8 cellular contexts compared by ENCODE assay signal in the genomic region with DNA sequence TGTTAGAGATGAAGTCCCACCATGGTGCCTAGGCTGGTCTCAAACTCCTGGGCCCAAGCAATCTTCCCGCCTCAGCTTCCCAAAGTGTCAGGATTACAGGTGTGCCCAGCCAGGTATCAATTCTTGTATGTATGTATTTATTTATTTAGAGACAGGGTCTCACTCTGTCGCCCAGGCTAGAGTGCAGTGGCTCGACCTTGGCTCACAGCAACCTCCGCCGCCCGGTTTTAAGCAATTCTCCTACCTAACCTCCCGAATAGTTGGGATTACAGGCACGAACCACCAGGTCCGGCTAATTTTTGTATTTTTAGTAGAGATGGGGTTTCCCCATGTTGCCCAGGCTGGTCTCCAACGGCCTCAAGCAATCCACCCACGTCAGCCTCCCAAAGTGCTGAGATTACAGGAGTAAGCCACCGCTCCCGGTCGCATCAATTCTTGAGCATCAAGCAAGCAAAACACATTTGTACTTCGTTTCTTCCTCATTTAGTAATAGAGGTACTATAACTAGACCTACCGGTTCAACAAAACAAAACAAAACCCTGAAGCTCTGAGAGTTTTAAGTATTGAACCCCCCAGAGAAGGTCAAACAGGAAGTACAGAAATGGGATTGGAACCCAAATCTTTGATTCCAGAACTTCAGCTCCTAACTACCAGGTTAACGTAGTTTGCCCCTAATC. TPM values are rescaled to one million over a fixed set of nuclear protein-coding genes. Genes with fewer than 3 reads are reported as not detected.
A peak's percentile ranks its signal among the peaks of the same experiment; 100 is the strongest.
DNase-seq lines count a peak whose midpoint lies in the region; ATAC-seq and TF ChIP-seq lines count a peak whose summit lies in the region.

No MANE protein-coding gene starts in this region.

- no peaks in the 10 kb centered on the region for H3K27me3 ChIP-seq in psoas muscle (ENCODE audit: insufficient read depth in 3 of 3, low read length in 2 of 3)

- 43 to 57% (median 56%) methylated on average over 17 of the region's 17 CpGs for WGBS in psoas muscle, 3 donors

- H3K9me3 ChIP-seq in T-helper 17 cell (ENCODE audit: control insufficient read depth, low read length, poor library complexity, severe bottlenecking): no peaks in the 10 kb centered on the region
- H3K9me3 ChIP-seq in psoas muscle: no peaks in the 10 kb centered on the region

- H3K4me1 Mint-ChIP-seq in T-helper 17 cell: peaks cover 26% of the 10 kb centered on the region

- H3K4me3 ChIP-seq in HFF-Myc (replicated peaks; ENCODE audit: low read depth, low read length): peak overlapping the region; percentile 46
- peak overlapping the region; percentile 53 for H3K4me3 ChIP-seq in fibroblast of mammary gland (ENCODE audit: control insufficient read depth, low read depth, low read length)
- H3K4me3 ChIP-seq in psoas muscle: peak overlapping the region; percentile 77

- ATAC-seq in T-helper 17 cell (no peak), psoas muscle (peak in 1 of 4 donors; percentile 8), GM21367 (IDR thresholded peaks at IDR 0.05; ENCODE audit: unreplicated experiment) (no peak), HG02642 (IDR thresholded peaks at IDR 0.05; ENCODE audit: poor library complexity, unreplicated experiment) (no peak)

- TF ChIP-seq CTCF in HFF-Myc (IDR thresholded peaks at IDR 0.05; ENCODE audit: low read depth, low read length, missing control alignments) (no peak), fibroblast of mammary gland (conservative IDR thresholded peaks at IDR 0.05; ENCODE audit: control insufficient read depth, insufficient read depth, low read depth, low read length) (no peak), psoas muscle (IDR thresholded peaks at IDR 0.05) (no peak)

- peak overlapping the region; percentile 78 for H3K27ac ChIP-seq in psoas muscle

- H3K4me3 Mint-ChIP-seq in T-helper 17 cell: peak overlapping the region; percentile 91

- H3K36me3 Mint-ChIP-seq in T-helper 17 cell (ENCODE audit: low read depth): no peaks in the 10 kb centered on the region

- H3K27me3 Mint-ChIP-seq in T-helper 17 cell: no peaks in the 10 kb centered on the region

- peak overlapping the region; percentile 80 for H3K27ac Mint-ChIP-seq in T-helper 17 cell

- peaks cover 19% of the 10 kb centered on the region for H3K4me1 ChIP-seq in psoas muscle

- DNase-seq in DMS114 treated with DMSO at 0.1 percent for 48 hours (lab: John Stamatoyannopoulos, UW; ENCODE audit: unreplicated experiment): peak; percentile 36
- DNase-seq in HFF-Myc (ENCODE audit: extremely low read depth, low read depth): no peak
- DNase-seq in T-helper 17 cell: no peak
- peak; percentile 45 for DNase-seq in fibroblast of mammary gland (ENCODE audit: low read depth)
- no peak for DNase-seq in psoas muscle
- DNase-seq in NCI-H748 treated with DMSO at 0.1 percent for 48 hours (lab: John Stamatoyannopoulos, UW): no peak

- H3K36me3 ChIP-seq in psoas muscle (ENCODE audit: insufficient read depth in 1 of 2, low read depth in 1 of 2): peaks cover 0 to 25% of the 10 kb centered on the region in 2 donors

- intact Hi-C loops in psoas muscle (cut with DNase I): loop anchor here (5.0 to 10.0 kb wide), 4 partner anchors 34 to 257 kb away; a partner anchor contains a TSS

RNA-seq across cellular contexts. Expression of a gene that starts 1.0 kb away (rescaled TPM):
- total RNA-seq in T-helper 17 cell (10 to 100 TPM; 10.1 to 15.8 TPM), psoas muscle (1 to 10 TPM; 4.8 to 8.9 (median 7.9) TPM)
- 1 to 10 TPM; 3.7 to 8.4 (median 5.1) TPM for polyA plus RNA-seq in psoas muscle

RNA-seq across cellular contexts. Expression of a gene that starts 20.1 kb away (rescaled TPM):
- total RNA-seq in T-helper 17 cell (not detected), psoas muscle (not detected)
- under 1 TPM in 1 of 3 donors, not detected in 2; 0.41 TPM for polyA plus RNA-seq in psoas muscle

RNA-seq across cellular contexts. Expression of a gene that starts 27.2 kb away (rescaled TPM):
- total RNA-seq in T-helper 17 cell (not detected), psoas muscle (not detected)
- polyA plus RNA-seq in psoas muscle: under 1 TPM in 1 of 3 donors, not detected in 2; 0.32 TPM

RNA-seq across cellular contexts. Expression of a gene that starts 33.7 kb away (rescaled TPM):
- not detected for total RNA-seq in T-helper 17 cell
- total RNA-seq in psoas muscle: 1 to 10 TPM in 1 of 4 donors, under 1 TPM in 2, not detected in 1; 0.42 to 1.1 (median 0.71) TPM
- 1 to 10 TPM; 1.2 to 2.1 (median 1.8) TPM for polyA plus RNA-seq in psoas muscle

RNA-seq across cellular contexts. Expression of a gene that starts 33.9 kb away (rescaled TPM):
- total RNA-seq in T-helper 17 cell (10 to 100 TPM; 15.6 to 20.0 TPM), psoas muscle (1 to 10 TPM; 5.2 to 9.1 (median 7.4) TPM)
- 10 to 100 TPM; 10.7 to 15.0 (median 14.2) TPM for polyA plus RNA-seq in psoas muscle

Comparison
In these comparisons a context has a peak if more than half of its experiments do, and no peak if none do; other contexts are left out.
1. DNase-seq: peak in DMS114 treated with DMSO at 0.1 percent for 48 hours (single experiment) and fibroblast of mammary gland (single experiment); none in HFF-Myc (single experiment), T-helper 17 cell (0 of 3), psoas muscle (0 of 2) and NCI-H748 treated with DMSO at 0.1 percent for 48 hours (single experiment).
2. Peak in every context shown above with its lines, with median percentiles within 50 percentile points of each other: H3K4me3 ChIP-seq.